Comparison of ENCODE assay signal across 32 cellular contexts in genomic region chr2:20915271-20915670, GRCh38.
"Had no signal": no experiment of that assay in that cellular context is flagged by ENCODE, and none has a peak within 500 bp of the region (broad histone marks: within the 10 kb centered on the region; RNA-seq: fewer than 3 reads in every experiment).

No MANE protein-coding gene starts in this region.

- H3K9me3 Mint-ChIP-seq: activated B cell treated with CpG ODN at 0.5 μM for 24 hours; activated CD4-positive, alpha-beta memory T cell treated with anti-CD3 and anti-CD28 coated beads for 36 hours; activated CD4-positive, alpha-beta T cell treated with anti-CD3 and anti-CD28 coated beads, Interleukin-2, amount 10 ng/mL, durations not matched to agents 24 days and 14 days; activated naive CD4-positive, alpha-beta T cell treated with anti-CD3 and anti-CD28 coated beads for 36 hours; activated naive CD4-positive, alpha-beta T cell treated with anti-CD3 and anti-CD28 coated beads, Interleukin-2, amount 50 U/mL, for 24 hours; activated naive CD8-positive, alpha-beta T cell treated with anti-CD3 and anti-CD28 coated beads, Interleukin-2, amount 50 U/mL, for 24 hours; activated T-helper 1 cell treated with anti-CD3 and anti-CD28 coated beads, Interleukin-12 subunit alpha, Interleukin-12 subunit beta, Interleukin-2, Interleukin-4 antibody, amounts not matched to agents 30 ng/mL and 10 ng/mL and 1 ng/mL, durations not matched to agents 14 hours and 24 hours and 36 hours; activated T-helper 2 cell treated with anti-CD3 and anti-CD28 coated beads, Interferon-gamma antibody, Interleukin-2, Interleukin-4, amounts not matched to agents 10 μg/mL and 5 μg/mL and 100 μg/mL, durations not matched to agents 14 hours and 24 hours and 36 hours; effector memory CD8-positive, alpha-beta T cell; T-helper 2 cell treated with Interferon-gamma antibody and Interleukin-4, amounts not matched to agents 5 μg/mL and 100 μg/mL, for 36 hours had no signal

- H3K27me3 ChIP-seq: adrenal gland, body of pancreas had no signal

- H3K4me3 Mint-ChIP-seq: activated B cell treated with CpG ODN at 0.5 μM for 24 hours; activated CD4-positive, alpha-beta memory T cell treated with anti-CD3 and anti-CD28 coated beads for 36 hours; activated CD4-positive, alpha-beta T cell treated with anti-CD3 and anti-CD28 coated beads for 36 hours; activated CD4-positive, alpha-beta T cell treated with anti-CD3 and anti-CD28 coated beads, Interleukin-2, amount 10 ng/mL, durations not matched to agents 24 days and 14 days; activated CD8-positive, alpha-beta memory T cell treated with anti-CD3 and anti-CD28 coated beads, Interleukin-2, amount 10 ng/mL, durations not matched to agents 7 days and 5 days; activated CD8-positive, alpha-beta T cell treated with anti-CD3 and anti-CD28 coated beads, Interleukin-2, amount 10 ng/mL, durations not matched to agents 7 days and 5 days; activated naive CD4-positive, alpha-beta T cell treated with anti-CD3 and anti-CD28 coated beads for 36 hours; activated naive CD4-positive, alpha-beta T cell treated with anti-CD3 and anti-CD28 coated beads, Interleukin-2, amount 50 U/mL, for 24 hours; activated naive CD8-positive, alpha-beta T cell treated with anti-CD3 and anti-CD28 coated beads for 36 hours; activated naive CD8-positive, alpha-beta T cell treated with anti-CD3 and anti-CD28 coated beads, Interleukin-2, amount 50 U/mL, for 24 hours; activated T-helper 1 cell treated with anti-CD3 and anti-CD28 coated beads, Interleukin-12 subunit alpha, Interleukin-12 subunit beta, Interleukin-2, Interleukin-4 antibody, amounts not matched to agents 30 ng/mL and 10 ng/mL and 1 ng/mL, durations not matched to agents 14 hours and 24 hours and 36 hours; effector memory CD8-positive, alpha-beta T cell; T-helper 17 cell; T-helper 2 cell treated with Interferon-gamma antibody and Interleukin-4, amounts not matched to agents 5 μg/mL and 100 μg/mL, for 36 hours had no signal

- H3K4me1 Mint-ChIP-seq: activated B cell treated with CpG ODN at 0.5 μM for 24 hours; activated CD4-positive, alpha-beta T cell treated with anti-CD3 and anti-CD28 coated beads for 36 hours; activated naive CD4-positive, alpha-beta T cell treated with anti-CD3 and anti-CD28 coated beads, Interleukin-2, amount 50 U/mL, for 24 hours; activated naive CD8-positive, alpha-beta T cell treated with anti-CD3 and anti-CD28 coated beads, Interleukin-2, amount 50 U/mL, for 24 hours had no signal

- H3K36me3 Mint-ChIP-seq: activated CD4-positive, alpha-beta memory T cell treated with anti-CD3 and anti-CD28 coated beads for 36 hours; activated CD8-positive, alpha-beta memory T cell treated with anti-CD3 and anti-CD28 coated beads, Interleukin-2, amount 10 ng/mL, durations not matched to agents 7 days and 5 days; activated naive CD4-positive, alpha-beta T cell treated with anti-CD3 and anti-CD28 coated beads, Interleukin-2, amount 50 U/mL, for 24 hours; activated naive CD8-positive, alpha-beta T cell treated with anti-CD3 and anti-CD28 coated beads for 36 hours had no signal

- H3K4me1 ChIP-seq: adrenal gland, body of pancreas had no signal

- H3K36me3 ChIP-seq: adrenal gland, WERI-Rb-1 had no signal

- H3K27ac Mint-ChIP-seq: activated B cell treated with CpG ODN at 0.5 μM for 24 hours; activated CD4-positive, alpha-beta memory T cell treated with anti-CD3 and anti-CD28 coated beads for 36 hours; activated CD4-positive, alpha-beta T cell treated with anti-CD3 and anti-CD28 coated beads for 36 hours; activated CD4-positive, alpha-beta T cell treated with anti-CD3 and anti-CD28 coated beads, Interleukin-2, amount 10 ng/mL, durations not matched to agents 24 days and 14 days; activated CD8-positive, alpha-beta memory T cell treated with anti-CD3 and anti-CD28 coated beads, Interleukin-2, amount 10 ng/mL, durations not matched to agents 7 days and 5 days; activated CD8-positive, alpha-beta T cell treated with anti-CD3 and anti-CD28 coated beads, Interleukin-2, amount 10 ng/mL, durations not matched to agents 7 days and 5 days; activated naive CD4-positive, alpha-beta T cell treated with anti-CD3 and anti-CD28 coated beads for 36 hours; activated naive CD4-positive, alpha-beta T cell treated with anti-CD3 and anti-CD28 coated beads, Interleukin-2, amount 50 U/mL, for 24 hours; activated naive CD8-positive, alpha-beta T cell treated with anti-CD3 and anti-CD28 coated beads for 36 hours; activated naive CD8-positive, alpha-beta T cell treated with anti-CD3 and anti-CD28 coated beads, Interleukin-2, amount 50 U/mL, for 24 hours; activated T-helper 1 cell treated with anti-CD3 and anti-CD28 coated beads, Interleukin-12 subunit alpha, Interleukin-12 subunit beta, Interleukin-2, Interleukin-4 antibody, amounts not matched to agents 30 ng/mL and 10 ng/mL and 1 ng/mL, durations not matched to agents 14 hours and 24 hours and 36 hours; activated T-helper 2 cell treated with anti-CD3 and anti-CD28 coated beads, Interferon-gamma antibody, Interleukin-2, Interleukin-4, amounts not matched to agents 10 μg/mL and 5 μg/mL and 100 μg/mL, durations not matched to agents 14 hours and 24 hours and 36 hours; effector memory CD8-positive, alpha-beta T cell; T-helper 17 cell; T-helper 2 cell treated with Interferon-gamma antibody and Interleukin-4, amounts not matched to agents 5 μg/mL and 100 μg/mL, for 36 hours had no signal

- H3K9me3 ChIP-seq: adrenal gland, body of pancreas had no signal

- H3K27ac ChIP-seq: adrenal gland, body of pancreas, epithelial cell of prostate, WERI-Rb-1 had no signal

- H3K4me3 ChIP-seq: adrenal gland, body of pancreas had no signal

- DNase-seq: activated B cell treated with CpG ODN at 0.5 μM for 24 hours; activated CD4-positive, alpha-beta memory T cell treated with anti-CD3 and anti-CD28 coated beads for 36 hours; activated CD4-positive, alpha-beta T cell treated with anti-CD3 and anti-CD28 coated beads for 36 hours; activated CD4-positive, alpha-beta T cell treated with anti-CD3 and anti-CD28 coated beads, Interleukin-2, amount 10 ng/mL, durations not matched to agents 24 days and 14 days; activated CD8-positive, alpha-beta memory T cell treated with anti-CD3 and anti-CD28 coated beads, Interleukin-2, amount 10 ng/mL, durations not matched to agents 7 days and 5 days; activated CD8-positive, alpha-beta memory T cell treated with anti-CD3 and anti-CD28 coated beads, Interleukin-2, amount 50 U/mL, for 4 hours; activated CD8-positive, alpha-beta T cell treated with anti-CD3 and anti-CD28 coated beads, Interleukin-2, amount 10 ng/mL, durations not matched to agents 7 days and 5 days; activated effector memory CD4-positive, alpha-beta T cell treated with anti-CD3 and anti-CD28 coated beads, Interleukin-2, amount 50 U/mL, for 16 hours; activated naive CD4-positive, alpha-beta T cell treated with anti-CD3 and anti-CD28 coated beads for 36 hours; activated naive CD8-positive, alpha-beta T cell treated with anti-CD3 and anti-CD28 coated beads for 36 hours; activated naive CD8-positive, alpha-beta T cell treated with anti-CD3 and anti-CD28 coated beads, Interleukin-2, amount 50 U/mL, for 24 hours; activated T-cell treated with anti-CD3 and anti-CD28 coated beads, Interleukin-2, amount 50 U/mL, for 1 hour; activated T-cell treated with anti-CD3 and anti-CD28 coated beads, Interleukin-2, amount 50 U/mL, for 48 hours; adrenal gland; amygdala; aorta; body of pancreas; caudate nucleus; cortex of kidney; dermis blood vessel endothelial cell; effector CD4-positive, alpha-beta T cell; effector memory CD8-positive, alpha-beta T cell; foreskin fibroblast; T-helper 1 cell; T-helper 17 cell; T1000; WERI-Rb-1 had no signal
